ENCODE assay signal across 8 cellular contexts in the genomic region with DNA sequence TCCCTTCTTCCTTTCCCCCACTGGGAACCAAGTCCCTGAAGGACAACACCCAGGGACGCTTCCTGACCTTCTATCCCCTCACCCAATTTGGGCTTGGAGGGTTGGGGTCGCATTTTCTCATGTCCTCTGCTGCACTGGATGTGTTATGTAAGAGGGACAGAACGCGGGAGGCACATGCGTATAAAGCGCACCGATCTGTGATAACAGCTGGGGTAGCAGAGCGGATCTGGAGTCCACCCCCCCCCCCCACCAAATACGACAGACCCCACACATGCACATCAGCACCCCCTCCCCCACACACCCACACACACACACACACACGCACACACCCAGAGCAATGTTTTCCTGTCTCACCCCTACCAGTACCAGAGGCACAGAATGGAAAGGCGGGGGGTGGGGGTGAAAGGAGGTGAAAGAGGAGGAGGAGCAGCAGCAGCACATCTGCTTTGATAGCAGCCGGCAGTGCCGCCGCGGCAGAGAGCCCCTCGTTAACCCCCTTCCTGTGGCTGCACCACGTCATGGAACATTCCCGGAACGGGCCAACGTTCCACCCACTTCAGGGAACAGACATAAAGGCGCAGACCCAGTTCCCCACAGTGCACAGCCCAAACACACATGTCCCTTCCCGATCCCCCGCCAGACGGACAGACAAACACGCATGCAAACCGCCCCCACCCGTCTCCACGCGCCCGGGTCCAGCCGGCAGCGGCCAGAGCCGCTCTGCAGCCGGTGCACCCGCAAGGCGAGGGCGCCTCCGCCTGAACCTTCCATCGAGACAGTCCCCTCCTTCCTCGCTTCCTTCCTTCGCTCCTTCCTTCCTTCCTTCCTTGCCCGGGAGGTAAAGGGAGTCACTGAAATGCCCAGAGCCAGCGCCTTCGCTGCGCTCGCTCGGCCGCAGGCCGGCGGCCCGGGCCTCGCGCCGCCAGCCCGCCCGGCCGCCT.
DNase-seq lines count a peak whose midpoint lies in the region; ATAC-seq and TF ChIP-seq lines count a peak whose summit lies in the region.

No MANE protein-coding gene starts in this region.

- H2AFZ ChIP-seq in Loucy (ENCODE audit: low read length) = peak overlapping the region; percentile 69; the same call in 1 of the 2 replicates

- DNase-seq in brain pericyte (ENCODE audit: low read depth, low spot score) = peak; percentile 83

- H3K9ac ChIP-seq in Loucy (ENCODE audit: low read depth, low read length, poor library complexity, severe bottlenecking) (peak overlapping the region; percentile 91), iPS-20b (ENCODE audit: low read depth, low read length) (peak overlapping the region; percentile 88)

- H3K4me1 ChIP-seq in Loucy (ENCODE audit: insufficient read depth, low read length, poor library complexity, severe bottlenecking) (peaks cover 52% of the 10 kb centered on the region), iPS-20b (ENCODE audit: insufficient read depth, low read length) (peaks cover 8% of the 10 kb centered on the region)

- no peaks in the 10 kb centered on the region for H3K36me3 ChIP-seq in Loucy (ENCODE audit: insufficient read depth, low read length)
- no peaks in the 10 kb centered on the region for H3K36me3 ChIP-seq in iPS-20b (ENCODE audit: insufficient read depth, low read depth, low read length)

- peak overlapping the region; percentile 98 for H3K4me2 ChIP-seq in Loucy (ENCODE audit: low read depth, low read length, poor library complexity, severe bottlenecking)

- peak overlapping the region; percentile 90 for H3K27ac ChIP-seq in 22Rv1
- H3K27ac ChIP-seq in VCaP = peak overlapping the region; percentile 97
- H3K27ac ChIP-seq in iPS-20b (ENCODE audit: low read length) = no peak overlapping the region
- H3K27ac ChIP-seq in skin epidermis = peak overlapping the region; percentile 86 to 100 (median 98)

- no peaks in the 10 kb centered on the region for H3K9me2 ChIP-seq in Loucy (replicated peaks; ENCODE audit: low read depth, low read length)

- H3K9me3 ChIP-seq in Loucy (ENCODE audit: insufficient read depth, low read depth, low read length) = no peaks in the 10 kb centered on the region
- no peaks in the 10 kb centered on the region for H3K9me3 ChIP-seq in iPS-20b (ENCODE audit: insufficient read depth, low read depth, low read length)

- TF ChIP-seq CTCF in 22Rv1 (IDR thresholded peaks at IDR 0.05) (no peak), Loucy (conservative IDR thresholded peaks at IDR 0.05; ENCODE audit: low read length) (no peak), VCaP (conservative IDR thresholded peaks at IDR 0.05) (no peak)

- ATAC-seq in GM18517 (IDR thresholded peaks at IDR 0.05; ENCODE audit: unreplicated experiment) = peak; percentile 2
- no peak for ATAC-seq in HG02588 (IDR thresholded peaks at IDR 0.05; ENCODE audit: unreplicated experiment)

- peaks cover 60% of the 10 kb centered on the region for H3K79me2 ChIP-seq in Loucy (ENCODE audit: insufficient read depth, low read length)

- H3K4me3 ChIP-seq in Loucy (ENCODE audit: low read length, poor library complexity, severe bottlenecking) = peak overlapping the region; percentile 83
- H3K4me3 ChIP-seq in iPS-20b (ENCODE audit: low read length) = peak overlapping the region; percentile 92
- H3K4me3 ChIP-seq in skin epidermis = peak overlapping the region; percentile 78 to 96 (median 85)

- peaks cover 12% of the 10 kb centered on the region for H3F3A ChIP-seq in Loucy (ENCODE audit: low read depth)

- H3K27me3 ChIP-seq in Loucy (ENCODE audit: insufficient read depth, low read length, poor library complexity, severe bottlenecking) (no peaks in the 10 kb centered on the region), iPS-20b (ENCODE audit: insufficient read depth, low read length) (peaks cover 38% of the 10 kb centered on the region)

- peaks cover 35% of the 10 kb centered on the region for H4K20me1 ChIP-seq in Loucy (ENCODE audit: insufficient read depth, low read length, poor library complexity, severe bottlenecking)
